Comparison of ENCODE assay signal across 13 cellular contexts in the genomic region with DNA sequence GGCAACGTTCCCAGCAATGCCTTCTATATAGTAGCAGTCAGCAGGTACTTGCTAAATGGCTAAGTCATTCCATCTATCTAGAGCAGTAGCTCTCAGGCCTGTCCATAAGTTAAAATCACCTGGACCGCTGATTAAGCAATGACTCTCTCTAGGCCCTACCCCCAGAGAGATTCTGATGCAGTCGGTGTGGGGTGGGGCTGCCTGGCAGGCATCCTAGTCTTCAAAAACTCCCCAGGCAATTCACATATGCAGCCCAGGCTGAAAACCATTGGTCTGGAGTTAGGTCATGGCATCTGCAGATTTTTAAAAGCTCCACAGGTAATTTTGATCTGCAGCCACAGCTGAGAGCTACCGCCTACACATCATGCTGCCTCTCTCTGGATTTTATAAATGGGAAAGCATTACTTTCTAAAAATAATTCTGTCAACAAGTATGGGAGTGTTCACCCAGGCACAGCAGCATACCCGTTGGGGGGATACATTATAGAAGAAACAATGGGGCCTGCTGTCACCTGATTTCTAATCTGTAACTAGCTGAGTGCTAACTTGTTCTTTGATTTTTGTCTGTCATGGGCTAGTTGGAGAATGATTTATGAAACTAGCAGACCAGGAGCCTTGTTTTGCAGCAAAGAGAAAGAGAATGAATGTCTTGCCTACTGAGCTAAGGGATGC. TPM values are rescaled to one million over a fixed set of nuclear protein-coding genes. Genes with fewer than 3 reads are reported as not detected.
DNase-seq lines count a peak whose midpoint lies in the region; ATAC-seq, FAIRE-seq and TF ChIP-seq lines count a peak whose summit lies in the region.
"Had no signal": no experiment of that assay in that cellular context is flagged by ENCODE, and none has a peak within 500 bp of the region (broad histone marks: within the 10 kb centered on the region; RNA-seq: fewer than 3 reads in every experiment).

No MANE protein-coding gene starts in this region.

- intact Hi-C loops in aorta (cut with DNase I), result no loop called here

- H3K4me3 ChIP-seq in A549, result no peak overlapping the region
- peak overlapping the region; percentile 40 for H3K4me3 ChIP-seq in NB4 (ENCODE audit: low read depth, low read length)
- H3K4me3 ChIP-seq in bronchial epithelial cell (ENCODE audit: low read depth, low read length), result no peak overlapping the region
- H3K4me3 ChIP-seq in aorta (ENCODE audit: low read length in 2 of 2), result no peak overlapping the region
- H3K4me3 ChIP-seq: skin epidermis had no signal

- H3K9me3 ChIP-seq in A549, result 0 out of 3 replicates have a peak, but pooled peaks cover 1% of the 10 kb centered on the region
- no peaks in the 10 kb centered on the region for H3K9me3 ChIP-seq in aorta (ENCODE audit: control insufficient read depth, low read length)
- H3K9me3 ChIP-seq: BE2C had no signal

- no peak for TF ChIP-seq EP300 in A549 (IDR thresholded peaks at IDR 0.05)

- peak overlapping the region in 1 of 2 experiments; percentile 57; a peak in 2 of 6 replicates for H3K27ac ChIP-seq in A549
- no peak overlapping the region for H3K27ac ChIP-seq in aorta (ENCODE audit: low read depth in 1 of 2, low read length in 2 of 2)
- H3K27ac ChIP-seq: skin epidermis had no signal

- FAIRE-seq in A549 (lab: Jason Lieb, UNC) (no peak), bronchial epithelial cell (lab: Jason Lieb, UNC) (no peak)
- FAIRE-seq: RCC 7860 had no signal

- no peak for ATAC-seq in A549
- no peak for ATAC-seq in aorta (ENCODE audit: low FRiP score)
- no peak for ATAC-seq in GM21526 (IDR thresholded peaks at IDR 0.05; ENCODE audit: low FRiP score, unreplicated experiment)

- no peak for TF ChIP-seq CTCF in A549 (IDR thresholded peaks at IDR 0.05)
- TF ChIP-seq CTCF in NB4 (IDR thresholded peaks at IDR 0.05; ENCODE audit: low read depth, low read length), result no peak
- TF ChIP-seq CTCF in bronchial epithelial cell (IDR thresholded peaks at IDR 0.05; ENCODE audit: insufficient read depth, low read length, severe bottlenecking), result no peak
- no peak for TF ChIP-seq CTCF in GM13976 (IDR thresholded peaks at IDR 0.05; ENCODE audit: borderline replicate concordance, control extremely low read depth, extremely low read depth, insufficient read depth, missing control alignments)

- H3K36me3 ChIP-seq in bronchial epithelial cell (ENCODE audit: control insufficient read depth, insufficient read depth, low read length) (no peaks in the 10 kb centered on the region), aorta (ENCODE audit: control insufficient read depth in 1 of 2, insufficient read depth in 2 of 2, low read length in 1 of 2) (no peaks in the 10 kb centered on the region)
- H3K36me3 ChIP-seq: BE2C had no signal

- TF ChIP-seq RAD21 in A549 (conservative IDR thresholded peaks at IDR 0.05 in 1 of 2, IDR thresholded peaks at IDR 0.05 in 1 of 2), result no peak

- in situ Hi-C loops in GM13976 (cut with MboI; ENCODE audit: low sequenced_read_pairs, unreplicated experiment), result no loop called here

- DNase-seq in A549 (ENCODE audit: low read depth in 1 of 2, low spot score in 1 of 2), result no peak
- DNase-seq in NB4 (ENCODE audit: low read depth), result no peak
- peak; percentile 54 for DNase-seq in bronchial epithelial cell (ENCODE audit: low read depth)
- DNase-seq in islet precursor cell, result peak; percentile 57
- no peak for DNase-seq in aorta
- no peak for DNase-seq in NOMO-1 treated with dmso at 0.1 percent for 144 hours (lab: John Stamatoyannopoulos, UW; ENCODE audit: unreplicated experiment)
- DNase-seq in GM13976 (ENCODE audit: low spot score), result no peak
- DNase-seq: BE2C, cerebellar nuclear complex, NCI-H1092 had no signal

- peak overlapping the region; percentile 22 for H3K4me2 ChIP-seq in A549

- POLR2A ChIA-PET in A549 (lab: Yijun Ruan, JAX), result no interaction called here

- H3K4me1 ChIP-seq in A549, result peaks cover 29% of the 10 kb centered on the region
- H3K4me1 ChIP-seq in aorta (ENCODE audit: control insufficient read depth in 1 of 2, insufficient read depth in 2 of 2, low read length in 2 of 2), result no peaks in the 10 kb centered on the region

- CTCF ChIA-PET in A549 (lab: Yijun Ruan, JAX), result interaction anchor here (0.6 to 2.4 kb wide), 3 partner anchors 14 to 401 kb away, joined by 3 to 8 read pairs (median 4); no protein-coding TSS in a partner anchor

- 44% methylated on average over 4 of the region's 5 CpGs for WGBS in A549 (ENCODE audit: missing lambda C conversion rate)
- WGBS in aorta, 2 donors, result 62 to 69% methylated on average over 5 of the region's 5 CpGs

- no peaks in the 10 kb centered on the region for H3K27me3 ChIP-seq in bronchial epithelial cell (ENCODE audit: control insufficient read depth, insufficient read depth, low read length)
- H3K27me3 ChIP-seq in aorta (ENCODE audit: control insufficient read depth in 1 of 2, insufficient read depth in 2 of 2, low read length in 1 of 2), result no peaks in the 10 kb centered on the region
- H3K27me3 ChIP-seq: BE2C had no signal

- TF ChIP-seq POLR2A in A549 (IDR thresholded peaks at IDR 0.05; ENCODE audit: low read length) (no peak), NB4 (IDR thresholded peaks at IDR 0.05; ENCODE audit: extremely low read depth, insufficient read length) (no peak)

TF ChIP-seq in A549, 52 proteins besides CTCF, POLR2A, EP300 and RAD21:
- TF ChIP-seq, protein P1, sequence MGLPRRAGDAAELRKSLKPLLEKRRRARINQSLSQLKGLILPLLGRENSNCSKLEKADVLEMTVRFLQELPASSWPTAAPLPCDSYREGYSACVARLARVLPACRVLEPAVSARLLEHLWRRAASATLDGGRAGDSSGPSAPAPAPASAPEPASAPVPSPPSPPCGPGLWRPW (IDR thresholded peaks at IDR 0.05), result no peak
- TF ChIP-seq FOXS1 (CRISPR knock-in tag; IDR thresholded peaks at IDR 0.05) (no peak), ESRRA (IDR thresholded peaks at IDR 0.05; ENCODE audit: borderline replicate concordance, low read length) (no peak), MAZ (IDR thresholded peaks at IDR 0.05; ENCODE audit: borderline replicate concordance, low read depth, low read length) (no peak), HDAC2 (IDR thresholded peaks at IDR 0.05) (no peak)

RNA-seq across cellular contexts. Expression of a gene that starts 44.1 kb away (rescaled TPM):
- 8.3 and 10.5 TPM in 2 replicates for polyA plus RNA-seq in A549 (2011; rRNA removed)
- 1.9 and 3.4 TPM in 2 replicates for polyA plus RNA-seq in A549 (2012; cell fraction: cytosol; rRNA removed)
- 4.3 and 4.5 TPM in 2 replicates for polyA plus RNA-seq in A549 (2012; cell fraction: nucleus; rRNA removed)
- 2.2 to 3.1 TPM (median 2.9 TPM) in 3 replicates for polyA plus RNA-seq in A549 (2017; fragmentation: RNase III; extraction: RNeasy Plus Mini Kit Qiagen cat#74134 plus additional on column Dnase treatment)
- polyA minus RNA-seq in A549 (2011; rRNA and poly(A)+ RNA removed), result 22.8 and 27.3 TPM in 2 replicates
- 18.4 and 50.1 TPM in 2 replicates for total RNA-seq in bronchial epithelial cell
- total RNA-seq in aorta, result 10 to 100 TPM; 77.3 to 85.5 TPM
- 10 to 100 TPM; 11.5 to 14.2 TPM for polyA plus RNA-seq in aorta

Comparison
In these comparisons a context has a peak if more than half of its experiments do, and no peak if none do; other contexts are left out.
1. DNase-seq: peak in bronchial epithelial cell (single experiment) and islet precursor cell (single experiment); none in A549 (0 of 2), NB4 (single experiment), aorta (0 of 2), NOMO-1 treated with dmso at 0.1 percent for 144 hours (single experiment) and GM13976 (single experiment).